Comparison of ENCODE assay signal across 11 cellular contexts in genomic region chr7:37391791-37392672, GRCh38. TPM values are rescaled to one million over a fixed set of nuclear protein-coding genes. Genes with fewer than 3 reads are reported as not detected.
A peak's percentile ranks its signal among the peaks of the same experiment; 100 is the strongest.
DNase-seq lines count a peak whose midpoint lies in the region; ATAC-seq and TF ChIP-seq lines count a peak whose summit lies in the region.
"Had no signal": no experiment of that assay in that cellular context is flagged by ENCODE, and none has a peak within 500 bp of the region (broad histone marks: within the 10 kb centered on the region; RNA-seq: fewer than 3 reads in every experiment).

No MANE protein-coding gene starts in this region.

- no peaks in the 10 kb centered on the region for H3K27me3 Mint-ChIP-seq in stimulated activated naive CD8-positive, alpha-beta T cell treated with anti-CD3 and anti-CD28 coated beads, Interleukin-15, Interleukin-2, amounts not matched to agents 100 ng/mL and 50 ng/mL, for 24 hours
- no peaks in the 10 kb centered on the region for H3K27me3 Mint-ChIP-seq in stimulated activated naive CD8-positive, alpha-beta T cell treated with anti-CD3 and anti-CD28 coated beads, Interleukin-15, amount 100 ng/mL, for 72 hours
- no peaks in the 10 kb centered on the region for H3K27me3 Mint-ChIP-seq in activated B cell treated with CpG ODN at 0.5 μM for 24 hours

- no peak for DNase-seq in stimulated activated naive CD8-positive, alpha-beta T cell treated with anti-CD3 and anti-CD28 coated beads, Interleukin-15, amount 100 ng/mL, for 72 hours
- no peak for DNase-seq in activated B cell treated with CpG ODN at 0.5 μM for 24 hours
- DNase-seq in lung (ENCODE audit: low spot score): no peak
- no peak for DNase-seq in upper lobe of right lung
- no peak for DNase-seq in COLO829 (ENCODE audit: low spot score)
- DNase-seq in DMS53 treated with DMSO at 0.1 percent for 48 hours (lab: John Stamatoyannopoulos, UW; ENCODE audit: unreplicated experiment): no peak
- no peak for DNase-seq in NCI-H1694 (lab: John Stamatoyannopoulos, UW)
- DNase-seq: NCI-H226, RPMI8226 had no signal

- no peaks in the 10 kb centered on the region for H3K9me3 ChIP-seq in lung (ENCODE audit: control insufficient read depth in 2 of 2, insufficient read depth in 1 of 2, low read length in 1 of 2)
- no peaks in the 10 kb centered on the region for H3K9me3 ChIP-seq in upper lobe of right lung
- H3K9me3 ChIP-seq: prostate gland had no signal

- WGBS in lung, 2 donors: 35 to 59% methylated on average over 10 of the region's 10 CpGs

- H3K36me3 ChIP-seq in lung (ENCODE audit: control insufficient read depth in 2 of 2, insufficient read depth in 2 of 2, low read length in 2 of 2) (no peaks in the 10 kb centered on the region), upper lobe of right lung (no peaks in the 10 kb centered on the region)
- H3K36me3 ChIP-seq: prostate gland had no signal

- intact Hi-C loops in activated B cell treated with CpG ODN at 0.5 μM for 24 hours (cut with micrococcal nuclease): loop anchor here (2.0 kb wide), 3 partner anchors 17 to 57 kb away; partner anchors contain the start of gene ELMO1
- intact Hi-C loops in upper lobe of right lung (cut with DNase I): no loop called here

- no peaks in the 10 kb centered on the region for H3K9me3 Mint-ChIP-seq in stimulated activated naive CD8-positive, alpha-beta T cell treated with anti-CD3 and anti-CD28 coated beads, Interleukin-15, Interleukin-2, amounts not matched to agents 100 ng/mL and 50 ng/mL, for 24 hours
- H3K9me3 Mint-ChIP-seq in stimulated activated naive CD8-positive, alpha-beta T cell treated with anti-CD3 and anti-CD28 coated beads, Interleukin-15, amount 100 ng/mL, for 72 hours: no peaks in the 10 kb centered on the region
- H3K9me3 Mint-ChIP-seq in activated B cell treated with CpG ODN at 0.5 μM for 24 hours: no peaks in the 10 kb centered on the region

- no peak for TF ChIP-seq CTCF in activated B cell treated with CpG ODN at 0.5 μM for 24 hours (IDR thresholded peaks at IDR 0.05)
- TF ChIP-seq CTCF in lung (IDR thresholded peaks at IDR 0.05; ENCODE audit: control extremely low read depth, extremely low read depth): no peak
- no peak for TF ChIP-seq CTCF in upper lobe of right lung (IDR thresholded peaks at IDR 0.05)

- no peaks in the 10 kb centered on the region for H3K27me3 ChIP-seq in lung (ENCODE audit: control insufficient read depth, insufficient read depth)
- H3K27me3 ChIP-seq in upper lobe of right lung: no peaks in the 10 kb centered on the region

- no peak for ATAC-seq in stimulated activated naive CD8-positive, alpha-beta T cell treated with anti-CD3 and anti-CD28 coated beads, Interleukin-15, amount 100 ng/mL, for 72 hours
- ATAC-seq in activated B cell treated with CpG ODN at 0.5 μM for 24 hours (ENCODE audit: low read depth) (peak; percentile 83), lung (ENCODE audit: insufficient read depth, low FRiP score) (peak; percentile 51), upper lobe of right lung (peak; percentile 77)

- H3K27ac ChIP-seq in lung (ENCODE audit: low read depth in 1 of 2, low read length in 1 of 2) (peak overlapping the region in 1 of 2 donors; percentile 82), upper lobe of right lung (peak overlapping the region; percentile 49)
- H3K27ac ChIP-seq: prostate gland had no signal

- peaks cover 63% of the 10 kb centered on the region for H3K4me1 Mint-ChIP-seq in stimulated activated naive CD8-positive, alpha-beta T cell treated with anti-CD3 and anti-CD28 coated beads, Interleukin-15, Interleukin-2, amounts not matched to agents 100 ng/mL and 50 ng/mL, for 24 hours (ENCODE audit: low read depth)
- peaks cover 59% of the 10 kb centered on the region for H3K4me1 Mint-ChIP-seq in stimulated activated naive CD8-positive, alpha-beta T cell treated with anti-CD3 and anti-CD28 coated beads, Interleukin-15, amount 100 ng/mL, for 72 hours
- peaks cover 64% of the 10 kb centered on the region for H3K4me1 Mint-ChIP-seq in activated B cell treated with CpG ODN at 0.5 μM for 24 hours

- CTCF ChIA-PET in activated B cell treated with CpG ODN at 0.5 μM for 24 hours (lab: Charles Lee): interaction anchor here (1.3 kb wide), 1 partner anchor 25 kb away, joined by 4 read pairs; no protein-coding TSS in a partner anchor

- peaks cover 2 to 16% of the 10 kb centered on the region in 2 donors for H3K4me1 ChIP-seq in lung (ENCODE audit: control insufficient read depth in 2 of 2, insufficient read depth in 2 of 2, low read length in 2 of 2)
- H3K4me1 ChIP-seq in upper lobe of right lung: peaks cover 23% of the 10 kb centered on the region
- H3K4me1 ChIP-seq: prostate gland had no signal

- H3K4me3 ChIP-seq in lung: no peak overlapping the region
- no peak overlapping the region for H3K4me3 ChIP-seq in upper lobe of right lung
- H3K4me3 ChIP-seq: prostate gland had no signal

- peak overlapping the region; percentile 56 for H3K27ac Mint-ChIP-seq in stimulated activated naive CD8-positive, alpha-beta T cell treated with anti-CD3 and anti-CD28 coated beads, Interleukin-15, Interleukin-2, amounts not matched to agents 100 ng/mL and 50 ng/mL, for 24 hours
- no peak overlapping the region for H3K27ac Mint-ChIP-seq in stimulated activated naive CD8-positive, alpha-beta T cell treated with anti-CD3 and anti-CD28 coated beads, Interleukin-15, amount 100 ng/mL, for 72 hours
- peak overlapping the region; percentile 46 for H3K27ac Mint-ChIP-seq in activated B cell treated with CpG ODN at 0.5 μM for 24 hours

- H3K36me3 Mint-ChIP-seq in stimulated activated naive CD8-positive, alpha-beta T cell treated with anti-CD3 and anti-CD28 coated beads, Interleukin-15, Interleukin-2, amounts not matched to agents 100 ng/mL and 50 ng/mL, for 24 hours (ENCODE audit: low read depth): no peaks in the 10 kb centered on the region
- H3K36me3 Mint-ChIP-seq in activated B cell treated with CpG ODN at 0.5 μM for 24 hours (ENCODE audit: low read depth): peaks cover 2% of the 10 kb centered on the region

- no peak overlapping the region for H3K4me3 Mint-ChIP-seq in stimulated activated naive CD8-positive, alpha-beta T cell treated with anti-CD3 and anti-CD28 coated beads, Interleukin-15, Interleukin-2, amounts not matched to agents 100 ng/mL and 50 ng/mL, for 24 hours
- no peak overlapping the region for H3K4me3 Mint-ChIP-seq in stimulated activated naive CD8-positive, alpha-beta T cell treated with anti-CD3 and anti-CD28 coated beads, Interleukin-15, amount 100 ng/mL, for 72 hours
- H3K4me3 Mint-ChIP-seq in activated B cell treated with CpG ODN at 0.5 μM for 24 hours: peak overlapping the region; percentile 28

- POLR2A ChIA-PET in activated B cell treated with CpG ODN at 0.5 μM for 24 hours (lab: Charles Lee): interaction anchor here (1.0 to 1.1 kb wide), 2 partner anchors 17 to 57 kb away, joined by 4 to 8 read pairs; partner anchors contain the start of gene ELMO1

RNA-seq across cellular contexts. Expression of gene ELMO1, which starts 56.6 kb away (rescaled TPM):
- 108 and 132 TPM in 2 replicates for total RNA-seq in activated B cell treated with CpG ODN at 0.5 μM for 24 hours
- 100 to 1,000 TPM in 1 of 2 donors, 10 to 100 TPM in 1; 51.6 to 183 TPM for total RNA-seq in lung
- 10 to 100 TPM; 10.1 to 17.2 TPM for polyA plus RNA-seq in lung
- 53.8 TPM for total RNA-seq in upper lobe of right lung

Comparison
In these comparisons a context has a peak if more than half of its experiments do, and no peak if none do; other contexts are left out.
1. H3K27ac Mint-ChIP-seq: peak in stimulated activated naive CD8-positive, alpha-beta T cell treated with anti-CD3 and anti-CD28 coated beads, Interleukin-15, Interleukin-2, amounts not matched to agents 100 ng/mL and 50 ng/mL, for 24 hours (single experiment) and activated B cell treated with CpG ODN at 0.5 μM for 24 hours (single experiment); none in stimulated activated naive CD8-positive, alpha-beta T cell treated with anti-CD3 and anti-CD28 coated beads, Interleukin-15, amount 100 ng/mL, for 72 hours (0 of 2).